Comparison of ENCODE assay signal across 16 cellular contexts in the genomic region with DNA sequence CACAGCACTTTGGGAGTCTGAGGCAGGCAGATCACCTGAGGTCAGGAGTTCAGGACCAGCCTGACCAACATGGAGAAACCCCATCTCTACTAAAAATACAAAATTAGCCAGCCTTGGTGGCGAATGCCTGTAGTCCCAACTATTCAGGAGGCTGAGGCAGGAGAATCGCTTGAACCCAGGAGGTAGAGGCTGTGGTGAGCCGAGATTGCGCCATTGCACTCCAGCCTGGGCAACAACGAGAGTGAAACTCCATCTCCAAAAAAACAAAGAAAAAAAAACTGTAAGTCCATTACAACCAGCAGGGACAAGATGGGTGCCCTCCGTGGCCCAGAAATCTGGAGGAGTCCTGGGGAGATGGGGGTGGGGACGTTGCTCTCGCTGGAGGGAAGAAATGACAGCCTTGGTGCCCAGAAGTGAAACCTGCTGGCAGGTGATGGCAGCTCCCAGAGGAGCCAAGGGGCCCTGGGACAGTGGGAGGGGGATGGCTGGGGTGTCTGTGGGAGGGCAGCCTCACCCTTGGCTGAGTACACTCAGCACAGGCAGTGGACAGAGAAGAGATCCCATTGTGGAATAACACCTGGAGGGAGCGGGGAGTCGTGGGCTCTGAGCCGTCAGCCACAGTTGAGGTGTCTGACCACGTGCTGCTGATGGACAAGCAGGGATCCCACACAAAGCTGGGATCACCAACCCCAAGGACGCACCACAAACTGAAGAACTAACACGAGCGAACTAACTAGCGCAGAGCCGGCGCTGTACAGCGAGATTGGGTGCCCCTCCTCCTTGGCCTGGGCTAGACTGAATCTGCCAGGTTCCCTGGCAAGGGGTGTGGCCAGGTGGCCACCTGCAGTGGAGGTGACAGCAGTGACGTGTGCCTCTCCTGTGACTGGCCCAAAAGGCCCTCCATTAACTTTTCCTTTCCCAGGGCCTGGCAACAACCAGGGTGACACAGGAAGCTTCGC. TPM values are rescaled to one million over a fixed set of nuclear protein-coding genes. Genes with fewer than 3 reads are reported as not detected.
DNase-seq lines count a peak whose midpoint lies in the region; FAIRE-seq and TF ChIP-seq lines count a peak whose summit lies in the region.
"Had no signal": no experiment of that assay in that cellular context is flagged by ENCODE, and none has a peak within 500 bp of the region (broad histone marks: within the 10 kb centered on the region; RNA-seq: fewer than 3 reads in every experiment).

No MANE protein-coding gene starts in this region.

- H3K36me3 Mint-ChIP-seq in astrocyte (ENCODE audit: low read depth, unreplicated experiment) (no peaks in the 10 kb centered on the region), nephron (ENCODE audit: low read depth) (peaks cover 5% of the 10 kb centered on the region)

- no peaks in the 10 kb centered on the region for H3K9me3 Mint-ChIP-seq in astrocyte (ENCODE audit: unreplicated experiment)
- H3K9me3 Mint-ChIP-seq in nephron = no peaks in the 10 kb centered on the region
- H3K9me3 Mint-ChIP-seq: activated T-cell treated with anti-CD3 and anti-CD28 coated beads, Interleukin-2, amount 50 U/mL, for 4 hours had no signal

- DNase-seq in COLO668 (lab: John Stamatoyannopoulos, UW; ENCODE audit: unreplicated experiment) (peak; percentile 67), astrocyte (ENCODE audit: low read depth) (no peak), spleen (no peak), HCEC 1CT (no peak), dedifferentiated amniotic fluid mesenchymal stem cell (ENCODE audit: extremely low spot score) (no peak), DMS79 (lab: John Stamatoyannopoulos, UW) (no peak)
- DNase-seq: activated CD4-positive, alpha-beta T cell treated with anti-CD3 and anti-CD28 coated beads, Interleukin-2, amount 50 U/mL, for 1 hour; activated T-cell treated with anti-CD3 and anti-CD28 coated beads, Interleukin-2, amount 50 U/mL, for 4 hours; CD8-positive, alpha-beta memory T cell; cerebellar nuclear complex; left ventricle myocardium inferior; naive thymus-derived CD4-positive, alpha-beta T cell; NCI-H1092 treated with DMSO at 0.1 percent for 48 hours; SHP77 had no signal

- TF ChIP-seq POLR2A in spleen (IDR thresholded peaks at IDR 0.05) = no peak

- H3K27ac ChIP-seq in astrocyte (ENCODE audit: low read depth, low read length) (no peak overlapping the region), spleen (peak overlapping the region in 1 of 8 donors; percentile 13)
- H3K27ac ChIP-seq: left ventricle myocardium inferior had no signal

- H3K27me3 ChIP-seq in astrocyte (ENCODE audit: insufficient read depth, low read length) (no peaks in the 10 kb centered on the region), spleen (replicated peaks in 1 of 7) (peaks cover 0 to 52% (median 22%) of the 10 kb centered on the region in 7 donors)

- TF ChIP-seq EP300 in Ishikawa (IDR thresholded peaks at IDR 0.05; ENCODE audit: borderline replicate concordance) = no peak

- H3K9me3 ChIP-seq in astrocyte (ENCODE audit: insufficient read depth, low read depth, low read length) (no peaks in the 10 kb centered on the region), spleen (no peaks in the 10 kb centered on the region)
- H3K9me3 ChIP-seq: left ventricle myocardium inferior had no signal

- no peak for FAIRE-seq in astrocyte (lab: Jason Lieb, UNC)

- H3K36me3 ChIP-seq in astrocyte (ENCODE audit: insufficient read depth, low read length) = no peaks in the 10 kb centered on the region
- no peaks in the 10 kb centered on the region for H3K36me3 ChIP-seq in spleen
- H3K36me3 ChIP-seq: left ventricle myocardium inferior had no signal

- no peak for TF ChIP-seq CTCF in astrocyte (IDR thresholded peaks at IDR 0.05; ENCODE audit: insufficient read depth, low read depth, low read length)
- no peak for TF ChIP-seq CTCF in nephron (IDR thresholded peaks at IDR 0.05; ENCODE audit: unreplicated experiment in 3 of 3)
- TF ChIP-seq CTCF in spleen (IDR thresholded peaks at IDR 0.05 in 8 of 11, conservative IDR thresholded peaks at IDR 0.05 in 3 of 11) = no peak

- H3K4me1 Mint-ChIP-seq in astrocyte (ENCODE audit: low read depth, unreplicated experiment) (peaks cover 12% of the 10 kb centered on the region), nephron (peaks cover 32% of the 10 kb centered on the region)

- H3K4me1 ChIP-seq in astrocyte (ENCODE audit: insufficient read depth, low read length) (peaks cover 17% of the 10 kb centered on the region), spleen (peaks cover 16 to 69% (median 45%) of the 10 kb centered on the region in 6 donors)

- WGBS in spleen, 5 donors = 84 to 91% (median 87%) methylated on average over 21 of the region's 21 CpGs

- no peak overlapping the region for H2AFZ ChIP-seq in astrocyte (ENCODE audit: low read depth, low read length)

- H3K27ac Mint-ChIP-seq in astrocyte (ENCODE audit: unreplicated experiment) (no peak overlapping the region), nephron (peak overlapping the region in 2 of 3 experiments; percentile 17 to 66)
- H3K27ac Mint-ChIP-seq: naive thymus-derived CD4-positive, alpha-beta T cell had no signal

- peaks cover 12% of the 10 kb centered on the region for H4K20me1 ChIP-seq in astrocyte (ENCODE audit: insufficient read depth, low read length)

- H3K27me3 Mint-ChIP-seq in astrocyte (ENCODE audit: low read depth, unreplicated experiment) (peaks cover 13% of the 10 kb centered on the region), nephron (ENCODE audit: low read depth) (no peaks in the 10 kb centered on the region)

- H3K4me3 Mint-ChIP-seq in astrocyte (ENCODE audit: unreplicated experiment) = peak overlapping the region; percentile 40
- H3K4me3 Mint-ChIP-seq in nephron = peak overlapping the region; percentile 16 to 30 (median 17)
- H3K4me3 Mint-ChIP-seq: activated T-cell treated with anti-CD3 and anti-CD28 coated beads, Interleukin-2, amount 50 U/mL, for 4 hours; naive thymus-derived CD4-positive, alpha-beta T cell had no signal

- H3K4me3 ChIP-seq in astrocyte (ENCODE audit: insufficient read depth, low read depth, low read length) (no peak overlapping the region), spleen (no peak overlapping the region)
- H3K4me3 ChIP-seq: left ventricle myocardium inferior had no signal

- no peak for TF ChIP-seq RAD21 in Ishikawa (IDR thresholded peaks at IDR 0.05; ENCODE audit: low read depth)

- no peak overlapping the region for H3K4me2 ChIP-seq in astrocyte (ENCODE audit: low read length)

- no peak overlapping the region for H3K9ac ChIP-seq in astrocyte (ENCODE audit: low read length)

- intact Hi-C loops in spleen (cut with DNase I; ENCODE audit: low total_unique reads) = no loop called here

- H3K79me2 ChIP-seq in astrocyte (ENCODE audit: insufficient read depth, low read length) = peaks cover 22% of the 10 kb centered on the region

TF ChIP-seq in Ishikawa, 13 proteins besides CTCF, POLR2A, EP300 and RAD21:
- TF ChIP-seq, protein P1, sequence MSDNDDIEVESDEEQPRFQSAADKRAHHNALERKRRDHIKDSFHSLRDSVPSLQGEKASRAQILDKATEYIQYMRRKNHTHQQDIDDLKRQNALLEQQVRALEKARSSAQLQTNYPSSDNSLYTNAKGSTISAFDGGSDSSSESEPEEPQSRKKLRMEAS (IDR thresholded peaks at IDR 0.05) = 0 out of 2 replicates have a peak, but pooled peaks have one; percentile 20
- TF ChIP-seq ZBTB7A (IDR thresholded peaks at IDR 0.05; ENCODE audit: low read depth) = no peak

RNA-seq across cellular contexts. Expression of a gene that starts 46.9 kb away (rescaled TPM):
- total RNA-seq in astrocyte = 18.5 TPM in 2 replicates
- total RNA-seq in spleen = 10 to 100 TPM in 6 of 7 donors, 1 to 10 TPM in 1; 8.7 to 20.3 (median 14.9) TPM
- polyA plus RNA-seq in spleen = 10 to 100 TPM in 1 of 3 donors, 1 to 10 TPM in 2; 1.7 to 10.2 (median 2.0) TPM
- total RNA-seq: CD8-positive, alpha-beta memory T cell had no signal
- polyA plus RNA-seq: CD8-positive, alpha-beta memory T cell; naive thymus-derived CD4-positive, alpha-beta T cell had no signal

RNA-seq across cellular contexts. Expression of a gene that starts 53.3 kb away (rescaled TPM):
- 71.4 and 80.3 TPM in 2 replicates for total RNA-seq in astrocyte
- total RNA-seq in spleen = 100 to 1,000 TPM in 1 of 7 donors, 10 to 100 TPM in 6; 82.8 to 112 (median 95.0) TPM
- polyA plus RNA-seq in spleen = 10 to 100 TPM; 54.9 to 85.1 (median 71.4) TPM
